ENCODE assay signal across 30 cellular contexts in the genomic region with DNA sequence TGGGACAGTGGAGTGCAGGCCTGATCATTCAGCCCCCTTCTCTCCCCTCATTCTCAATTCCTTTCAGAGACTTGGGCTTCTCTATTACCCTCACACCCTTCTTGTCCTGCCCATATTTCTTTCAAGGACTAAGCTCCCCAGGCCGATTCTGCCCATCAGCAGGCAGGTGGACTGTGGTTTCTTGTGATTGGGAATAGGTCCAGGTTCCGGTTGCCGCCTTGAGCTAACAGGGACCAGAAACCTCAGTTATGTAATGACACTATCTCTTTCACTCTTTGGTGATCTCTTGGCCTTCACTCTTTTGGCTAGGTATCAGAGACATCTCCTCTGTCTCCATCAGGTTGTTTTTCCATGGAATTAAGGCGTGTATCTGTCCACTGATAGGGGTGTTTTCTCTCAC. TPM values are rescaled to one million over a fixed set of nuclear protein-coding genes. Genes with fewer than 3 reads are reported as not detected.
"Had no signal": no experiment of that assay in that cellular context is flagged by ENCODE, and none has a peak within 500 bp of the region (broad histone marks: within the 10 kb centered on the region; RNA-seq: fewer than 3 reads in every experiment).

No MANE protein-coding gene starts in this region.

- DNase-seq: colonic mucosa; cortex of kidney; effector CD8-positive, alpha-beta T cell; effector memory CD8-positive, alpha-beta T cell; endodermal cell; erythroblast; esophagus squamous epithelium; foreskin fibroblast; foreskin melanocyte; gastrocnemius medialis; glutamatergic neuron; head of caudate nucleus; heart right ventricle; hippocampal formation; left cardiac atrium; left lung; left ventricle myocardium superior; lower lobe of right lung; mesenchymal stem cell; mucosa of descending colon; naive B cell had no signal

- H3K9me3 ChIP-seq: colonic mucosa, esophagus squamous epithelium, gastrocnemius medialis, heart right ventricle, left lung, lower lobe of right lung, mucosa of descending colon had no signal

- H3K4me3 ChIP-seq: colonic mucosa, esophagus squamous epithelium, gastrocnemius medialis, heart right ventricle, left lung, lower lobe of right lung, mucosa of descending colon had no signal

- H3K27me3 ChIP-seq: colonic mucosa had no signal

- H3K27ac ChIP-seq: colonic mucosa, epithelial cell of prostate, esophagus squamous epithelium, gastrocnemius medialis, heart right ventricle, left lung, lower lobe of right lung had no signal

- H3K36me3 ChIP-seq: colonic mucosa, esophagus squamous epithelium, gastrocnemius medialis, heart right ventricle, left lung, lower lobe of right lung had no signal

- ATAC-seq: effector memory CD8-positive, alpha-beta T cell; esophagus mucosa; gastrocnemius medialis; heart right ventricle; left ventricle myocardium superior; lower lobe of right lung; mucosa of descending colon had no signal

- H3K4me1 ChIP-seq: colonic mucosa, gastrocnemius medialis had no signal

RNA-seq across cellular contexts. Expression of a gene that starts 6.5 kb away (rescaled TPM):
- total RNA-seq: dermis microvascular lymphatic vessel endothelial cell, gastrocnemius medialis, glomerular endothelial cell, kidney epithelial cell, left cardiac atrium, left ventricle myocardium superior, lower leg skin, lung microvascular endothelial cell, mesenteric fat pad, mesothelial cell of epicardium had no signal

RNA-seq across cellular contexts. Expression of a gene that starts 15.3 kb away (rescaled TPM):
- total RNA-seq: dermis microvascular lymphatic vessel endothelial cell, endodermal cell, gastrocnemius medialis, glomerular endothelial cell, heart right ventricle, left cardiac atrium, left ventricle myocardium superior, lung microvascular endothelial cell, mesenteric fat pad, mesothelial cell of epicardium, mucosa of descending colon had no signal

RNA-seq across cellular contexts. Expression of a gene that starts 36.3 kb away (rescaled TPM):
- total RNA-seq: colonic mucosa, dermis microvascular lymphatic vessel endothelial cell, endodermal cell, gastrocnemius medialis, glomerular endothelial cell, heart right ventricle, kidney epithelial cell, left cardiac atrium, left ventricle myocardium superior, lower leg skin, lung microvascular endothelial cell, mesenteric fat pad, mesothelial cell of epicardium had no signal
